Comparison of ENCODE assay signal across 8 cellular contexts in the genomic region with DNA sequence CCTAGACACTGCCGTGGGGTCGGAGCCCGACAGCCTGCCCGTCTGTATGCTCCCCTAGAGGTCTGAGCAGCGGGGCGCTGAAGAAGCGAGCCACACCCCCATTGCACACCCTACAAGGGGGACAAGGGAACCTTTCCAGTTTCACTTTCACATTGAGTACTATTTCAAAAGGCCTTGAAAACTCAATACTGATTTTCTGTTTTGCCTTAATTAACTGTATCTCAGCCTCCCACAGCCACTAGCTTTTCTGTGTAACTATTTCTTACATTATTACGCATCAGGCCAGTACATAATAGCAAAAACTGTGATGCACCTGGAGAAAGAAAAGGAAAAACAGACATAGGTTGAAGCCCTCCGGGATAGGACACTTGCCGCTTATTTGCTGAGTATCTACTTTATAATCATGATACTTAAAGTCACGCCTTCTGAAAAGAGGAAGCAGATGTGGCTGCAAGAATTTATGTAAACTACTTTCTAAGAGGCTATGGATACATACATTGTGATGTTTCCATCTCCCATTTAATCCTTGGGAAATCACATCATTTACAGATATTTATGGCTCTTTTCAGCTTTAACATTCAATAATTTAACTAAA.
DNase-seq lines count a peak whose midpoint lies in the region; ATAC-seq and TF ChIP-seq lines count a peak whose summit lies in the region.

No MANE protein-coding gene starts in this region.

- H2AFZ ChIP-seq in GM23338, result no peak overlapping the region

- TF ChIP-seq CTCF in GM23338 (conservative IDR thresholded peaks at IDR 0.05; ENCODE audit: low read depth in 2 of 2), result no peak

- no peak overlapping the region for H3K27ac ChIP-seq in GM23338 (ENCODE audit: low read depth)

- H3K4me2 ChIP-seq in GM23338, result no peak overlapping the region

- H3K4me3 Mint-ChIP-seq in T-helper 17 cell (peak overlapping the region; percentile 85), GM23338 (no peak overlapping the region)
- H3K4me3 Mint-ChIP-seq in effector memory CD8-positive, alpha-beta T cell, result peak overlapping the region; percentile 79 to 83

- ATAC-seq in GM18502 (IDR thresholded peaks at IDR 0.05; ENCODE audit: poor library complexity, unreplicated experiment) (peak; percentile 69), HG03064 (IDR thresholded peaks at IDR 0.05; ENCODE audit: low read depth, unreplicated experiment) (peak; percentile 87), T-helper 17 cell (peak; percentile 84), HG02973 (IDR thresholded peaks at IDR 0.05; ENCODE audit: unreplicated experiment) (no peak), GM23338 (no peak)
- peak; percentile 93 for ATAC-seq in effector memory CD8-positive, alpha-beta T cell (replicated peaks)

- H3K9me2 ChIP-seq in GM23338 (ENCODE audit: insufficient read depth), result no peaks in the 10 kb centered on the region

- DNase-seq in T-helper 17 cell (no peak), NCI-H82 (lab: John Stamatoyannopoulos, UW) (no peak), GM23338 (ENCODE audit: low spot score) (no peak)
- peak; percentile 15 to 28 (median 20) for DNase-seq in effector memory CD8-positive, alpha-beta T cell
- DNase-seq in effector CD4-positive, alpha-beta T cell, result no peak

- peak overlapping the region; percentile 78 for H3K27ac Mint-ChIP-seq in T-helper 17 cell
- H3K27ac Mint-ChIP-seq in effector memory CD8-positive, alpha-beta T cell, result peak overlapping the region; percentile 81 to 93
- no peak overlapping the region for H3K27ac Mint-ChIP-seq in GM23338

- H3K9me3 Mint-ChIP-seq in effector memory CD8-positive, alpha-beta T cell, result no peaks in the 10 kb centered on the region
- H3K9me3 Mint-ChIP-seq in GM23338, result peaks cover 80% of the 10 kb centered on the region

- H3K9me3 ChIP-seq in T-helper 17 cell (ENCODE audit: control insufficient read depth, low read length, poor library complexity, severe bottlenecking), result no peaks in the 10 kb centered on the region

- H3K36me3 ChIP-seq in GM23338 (ENCODE audit: insufficient read depth), result no peaks in the 10 kb centered on the region; the same call in 1 of the 2 replicates

- H3K4me3 ChIP-seq in GM23338, result no peak overlapping the region

- H3K36me3 Mint-ChIP-seq in T-helper 17 cell (ENCODE audit: low read depth), result no peaks in the 10 kb centered on the region
- no peaks in the 10 kb centered on the region for H3K36me3 Mint-ChIP-seq in effector memory CD8-positive, alpha-beta T cell (ENCODE audit: insufficient read depth)
- H3K36me3 Mint-ChIP-seq in GM23338 (ENCODE audit: low read depth), result peaks cover 3% of the 10 kb centered on the region; the same call in 1 of the 3 replicates

- H3K27me3 Mint-ChIP-seq in T-helper 17 cell (no peaks in the 10 kb centered on the region), GM23338 (ENCODE audit: insufficient read depth, low read depth, poor library complexity) (peaks cover 2% of the 10 kb centered on the region)
- no peaks in the 10 kb centered on the region for H3K27me3 Mint-ChIP-seq in effector memory CD8-positive, alpha-beta T cell

- H3K27me3 ChIP-seq in GM23338 (ENCODE audit: insufficient read depth), result no peaks in the 10 kb centered on the region

- H3K79me2 ChIP-seq in GM23338 (replicated peaks; ENCODE audit: insufficient read depth), result no peaks in the 10 kb centered on the region

- H3F3A ChIP-seq in GM23338 (replicated peaks; ENCODE audit: low read depth), result no peaks in the 10 kb centered on the region

- H4K20me1 ChIP-seq in GM23338 (replicated peaks; ENCODE audit: insufficient read depth), result no peaks in the 10 kb centered on the region

- H3K4me1 ChIP-seq in GM23338 (ENCODE audit: insufficient read depth), result no peaks in the 10 kb centered on the region

- peaks cover 8% of the 10 kb centered on the region for H3K4me1 Mint-ChIP-seq in T-helper 17 cell
- peaks cover 4 to 8% of the 10 kb centered on the region in 2 donors for H3K4me1 Mint-ChIP-seq in effector memory CD8-positive, alpha-beta T cell (ENCODE audit: low read depth in 2 of 2)
- H3K4me1 Mint-ChIP-seq in GM23338, result no peaks in the 10 kb centered on the region

TF ChIP-seq in GM23338, 12 proteins besides CTCF, POLR2A, EP300 and RAD21 (continues in another document):
- TF ChIP-seq STAT1 (IDR thresholded peaks at IDR 0.05; ENCODE audit: unreplicated experiment) (no peak), CREB1 (CRISPR knock-in tag; IDR thresholded peaks at IDR 0.05; ENCODE audit: low read depth) (no peak), POLR2AphosphoS5 (IDR thresholded peaks at IDR 0.05; ENCODE audit: low read depth) (no peak), EZH2phosphoT487 (IDR thresholded peaks at IDR 0.05; ENCODE audit: unreplicated experiment) (no peak), ZNF331 (CRISPR knock-in tag; IDR thresholded peaks at IDR 0.05; ENCODE audit: low read depth) (no peak), EZH2 (IDR thresholded peaks at IDR 0.05; ENCODE audit: low read depth, unreplicated experiment) (no peak), ZNF114 (CRISPR knock-in tag; IDR thresholded peaks at IDR 0.05) (no peak)
- TF ChIP-seq, protein P1, sequence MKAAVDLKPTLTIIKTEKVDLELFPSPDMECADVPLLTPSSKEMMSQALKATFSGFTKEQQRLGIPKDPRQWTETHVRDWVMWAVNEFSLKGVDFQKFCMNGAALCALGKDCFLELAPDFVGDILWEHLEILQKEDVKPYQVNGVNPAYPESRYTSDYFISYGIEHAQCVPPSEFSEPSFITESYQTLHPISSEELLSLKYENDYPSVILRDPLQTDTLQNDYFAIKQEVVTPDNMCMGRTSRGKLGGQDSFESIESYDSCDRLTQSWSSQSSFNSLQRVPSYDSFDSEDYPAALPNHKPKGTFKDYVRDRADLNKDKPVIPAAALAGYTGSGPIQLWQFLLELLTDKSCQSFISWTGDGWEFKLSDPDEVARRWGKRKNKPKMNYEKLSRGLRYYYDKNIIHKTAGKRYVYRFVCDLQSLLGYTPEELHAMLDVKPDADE (IDR thresholded peaks at IDR 0.05), result no peak
- TF ChIP-seq, protein P2, sequence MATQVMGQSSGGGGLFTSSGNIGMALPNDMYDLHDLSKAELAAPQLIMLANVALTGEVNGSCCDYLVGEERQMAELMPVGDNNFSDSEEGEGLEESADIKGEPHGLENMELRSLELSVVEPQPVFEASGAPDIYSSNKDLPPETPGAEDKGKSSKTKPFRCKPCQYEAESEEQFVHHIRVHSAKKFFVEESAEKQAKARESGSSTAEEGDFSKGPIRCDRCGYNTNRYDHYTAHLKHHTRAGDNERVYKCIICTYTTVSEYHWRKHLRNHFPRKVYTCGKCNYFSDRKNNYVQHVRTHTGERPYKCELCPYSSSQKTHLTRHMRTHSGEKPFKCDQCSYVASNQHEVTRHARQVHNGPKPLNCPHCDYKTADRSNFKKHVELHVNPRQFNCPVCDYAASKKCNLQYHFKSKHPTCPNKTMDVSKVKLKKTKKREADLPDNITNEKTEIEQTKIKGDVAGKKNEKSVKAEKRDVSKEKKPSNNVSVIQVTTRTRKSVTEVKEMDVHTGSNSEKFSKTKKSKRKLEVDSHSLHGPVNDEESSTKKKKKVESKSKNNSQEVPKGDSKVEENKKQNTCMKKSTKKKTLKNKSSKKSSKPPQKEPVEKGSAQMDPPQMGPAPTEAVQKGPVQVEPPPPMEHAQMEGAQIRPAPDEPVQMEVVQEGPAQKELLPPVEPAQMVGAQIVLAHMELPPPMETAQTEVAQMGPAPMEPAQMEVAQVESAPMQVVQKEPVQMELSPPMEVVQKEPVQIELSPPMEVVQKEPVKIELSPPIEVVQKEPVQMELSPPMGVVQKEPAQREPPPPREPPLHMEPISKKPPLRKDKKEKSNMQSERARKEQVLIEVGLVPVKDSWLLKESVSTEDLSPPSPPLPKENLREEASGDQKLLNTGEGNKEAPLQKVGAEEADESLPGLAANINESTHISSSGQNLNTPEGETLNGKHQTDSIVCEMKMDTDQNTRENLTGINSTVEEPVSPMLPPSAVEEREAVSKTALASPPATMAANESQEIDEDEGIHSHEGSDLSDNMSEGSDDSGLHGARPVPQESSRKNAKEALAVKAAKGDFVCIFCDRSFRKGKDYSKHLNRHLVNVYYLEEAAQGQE (IDR thresholded peaks at IDR 0.05; ENCODE audit: unreplicated experiment), result no peak

Comparison
In these comparisons a context has a peak if more than half of its experiments do, and no peak if none do; other contexts are left out.
1. ATAC-seq: peak in GM18502 (single experiment), HG03064 (single experiment), T-helper 17 cell (single experiment) and effector memory CD8-positive, alpha-beta T cell (single experiment); none in HG02973 (single experiment) and GM23338 (single experiment).
2. DNase-seq: peak in effector memory CD8-positive, alpha-beta T cell (3 of 3); none in T-helper 17 cell (0 of 3), effector CD4-positive, alpha-beta T cell (single experiment), NCI-H82 (single experiment) and GM23338 (single experiment).